In genomic region chr22:42721045-42721434, GRCh38 we compare ENCODE assay signal across 9 cellular contexts.
A peak's percentile ranks its signal among the peaks of the same experiment; 100 is the strongest.
DNase-seq lines count a peak whose midpoint lies in the region; ATAC-seq and TF ChIP-seq lines count a peak whose summit lies in the region.
"Had no signal": no experiment of that assay in that cellular context is flagged by ENCODE, and none has a peak within 500 bp of the region (broad histone marks: within the 10 kb centered on the region; RNA-seq: fewer than 3 reads in every experiment).

No MANE protein-coding gene starts in this region.

- peak overlapping the region; percentile 49 for H3K4me3 ChIP-seq in LNCaP clone FGC (ENCODE audit: low read depth, low read length)

- no peaks in the 10 kb centered on the region for H3K36me3 Mint-ChIP-seq in effector memory CD8-positive, alpha-beta T cell (ENCODE audit: insufficient read depth)
- no peaks in the 10 kb centered on the region for H3K36me3 Mint-ChIP-seq in nephron (ENCODE audit: low read depth)

- TF ChIP-seq CTCF in LNCaP clone FGC (IDR thresholded peaks at IDR 0.05; ENCODE audit: control insufficient read depth, extremely low read depth, insufficient read depth) (no peak), nephron (IDR thresholded peaks at IDR 0.05; ENCODE audit: unreplicated experiment in 3 of 3) (no peak)

- peaks cover 14 to 16% of the 10 kb centered on the region in 2 donors for H3K4me1 Mint-ChIP-seq in effector memory CD8-positive, alpha-beta T cell (ENCODE audit: low read depth in 2 of 2)
- peaks cover 21% of the 10 kb centered on the region for H3K4me1 Mint-ChIP-seq in nephron

- H3K9me3 Mint-ChIP-seq in effector memory CD8-positive, alpha-beta T cell: no peaks in the 10 kb centered on the region
- no peaks in the 10 kb centered on the region for H3K9me3 Mint-ChIP-seq in nephron

- ATAC-seq in effector memory CD8-positive, alpha-beta T cell (replicated peaks): no peak
- ATAC-seq in GM21515 (IDR thresholded peaks at IDR 0.05; ENCODE audit: unreplicated experiment): no peak
- ATAC-seq in GM21723 (IDR thresholded peaks at IDR 0.05; ENCODE audit: unreplicated experiment): no peak

- H3K27ac Mint-ChIP-seq in effector memory CD8-positive, alpha-beta T cell: no peak overlapping the region
- peak overlapping the region in 2 of 3 experiments; percentile 4 to 14 for H3K27ac Mint-ChIP-seq in nephron

- DNase-seq in AG20443 (ENCODE audit: low spot score) (peak; percentile 54), LNCaP clone FGC (ENCODE audit: low read depth) (no peak), COLO829 (ENCODE audit: low spot score) (no peak), GDM1 (lab: John Stamatoyannopoulos, UW) (no peak)
- DNase-seq in effector memory CD8-positive, alpha-beta T cell: no peak
- DNase-seq: NCI-H1694 had no signal

- H3K4me3 Mint-ChIP-seq in effector memory CD8-positive, alpha-beta T cell: peak overlapping the region; percentile 71 to 81
- H3K4me3 Mint-ChIP-seq in nephron: peak overlapping the region; percentile 78 to 87 (median 86)

- H3K27me3 Mint-ChIP-seq in effector memory CD8-positive, alpha-beta T cell: peaks cover 76 to 87% of the 10 kb centered on the region in 2 donors
- peaks cover 75% of the 10 kb centered on the region for H3K27me3 Mint-ChIP-seq in nephron (ENCODE audit: low read depth)

Comparison
In these comparisons a context has a peak if more than half of its experiments do, and no peak if none do; other contexts are left out.
1. H3K27ac Mint-ChIP-seq: peak in nephron (2 of 3); none in effector memory CD8-positive, alpha-beta T cell (0 of 2).